ENCODE assay signal across 8 cellular contexts in genomic region chr19:40613669-40614594, GRCh38. TPM values are rescaled to one million over a fixed set of nuclear protein-coding genes. Genes with fewer than 3 reads are reported as not detected.
A peak's percentile ranks its signal among the peaks of the same experiment; 100 is the strongest.
DNase-seq lines count a peak whose midpoint lies in the region; ATAC-seq and TF ChIP-seq lines count a peak whose summit lies in the region.

No MANE protein-coding gene starts in this region.

- H3K4me1 ChIP-seq in Peyer's patch (peaks cover 0 to 14% (median 5%) of the 10 kb centered on the region in 4 donors), psoas muscle (peaks cover 6% of the 10 kb centered on the region), uterus (peaks cover 0 to 3% of the 10 kb centered on the region in 2 donors)

- in situ Hi-C loops in G401 (cut with HindIII; ENCODE audit: low sequenced_read_pairs), result no loop called here

- peak; percentile 57 for ATAC-seq in GM19023 (IDR thresholded peaks at IDR 0.05; ENCODE audit: unreplicated experiment)
- no peak for ATAC-seq in psoas muscle

- peak; percentile 85 for DNase-seq in HPDE6-E6E7 (ENCODE audit: extremely low spot score)
- peak; percentile 90 to 96 (median 96) for DNase-seq in Peyer's patch
- DNase-seq in activated effector memory CD4-positive, alpha-beta T cell treated with anti-CD3 and anti-CD28 coated beads, Interleukin-2, amount 50 U/mL, for 16 hours, result peak; percentile 95
- peak; percentile 90 for DNase-seq in germinal center (ENCODE audit: low spot score)
- DNase-seq in psoas muscle, result peak; percentile 69 to 80
- DNase-seq in uterus, result peak; percentile 85 to 88
- no peak for DNase-seq in G401 (ENCODE audit: low spot score)

- TF ChIP-seq POLR2A in Peyer's patch (IDR thresholded peaks at IDR 0.05), result peak; percentile 88 to 95
- peak; percentile 17 to 36 for TF ChIP-seq POLR2A in uterus (IDR thresholded peaks at IDR 0.05)

- no peaks in the 10 kb centered on the region for H3K27me3 ChIP-seq in Peyer's patch
- no peaks in the 10 kb centered on the region for H3K27me3 ChIP-seq in psoas muscle (ENCODE audit: insufficient read depth in 3 of 3, low read length in 2 of 3)
- no peaks in the 10 kb centered on the region for H3K27me3 ChIP-seq in uterus

- H3K36me3 ChIP-seq in Peyer's patch (peaks cover 0 to 6% (median 0%) of the 10 kb centered on the region in 3 donors), psoas muscle (ENCODE audit: insufficient read depth in 1 of 2, low read depth in 1 of 2) (no peaks in the 10 kb centered on the region), uterus (no peaks in the 10 kb centered on the region)

- peak overlapping the region; percentile 62 to 83 (median 64) for H3K4me3 ChIP-seq in Peyer's patch
- peak overlapping the region; percentile 58 for H3K4me3 ChIP-seq in psoas muscle
- H3K4me3 ChIP-seq in uterus, result peak overlapping the region; percentile 49 to 54

- WGBS in psoas muscle, 3 donors, result 58 to 75% (median 67%) methylated on average over 53 to 66 of the region's 66 CpGs

- TF ChIP-seq CTCF in Peyer's patch (IDR thresholded peaks at IDR 0.05) (no peak), psoas muscle (IDR thresholded peaks at IDR 0.05) (no peak), uterus (IDR thresholded peaks at IDR 0.05) (no peak)

- H3K9me3 ChIP-seq in Peyer's patch, result no peaks in the 10 kb centered on the region
- no peaks in the 10 kb centered on the region for H3K9me3 ChIP-seq in psoas muscle
- H3K9me3 ChIP-seq in uterus, result no peaks in the 10 kb centered on the region

- peak overlapping the region; percentile 81 to 98 (median 90) for H3K27ac ChIP-seq in Peyer's patch
- no peak overlapping the region for H3K27ac ChIP-seq in psoas muscle
- H3K27ac ChIP-seq in uterus, result peak overlapping the region; percentile 88 to 92

- intact Hi-C loops in psoas muscle (cut with DNase I) (no loop called here), uterus (cut with DNase I; ENCODE audit: low total_unique reads) (no loop called here)

RNA-seq across cellular contexts. Expression of gene LTBP4, which starts 12.8 kb away (rescaled TPM):
- total RNA-seq in Peyer's patch, result 100 to 1,000 TPM; 164 to 484 (median 329) TPM
- total RNA-seq in psoas muscle, result 10 to 100 TPM; 24.1 to 55.8 (median 44.0) TPM
- 10 to 100 TPM; 16.0 to 23.8 (median 20.6) TPM for polyA plus RNA-seq in psoas muscle
- 1,000 to 10,000 TPM in 1 of 4 donors, 100 to 1,000 TPM in 3; 163 to 1,000 (median 501) TPM for total RNA-seq in uterus
- total RNA-seq in G401 (2014; rRNA removed; shearing (Covaris generic)), result 54.8 and 64.4 TPM in 2 replicates

RNA-seq across cellular contexts. Expression of gene SHKBP1, which starts 37.3 kb away (rescaled TPM):
- total RNA-seq in Peyer's patch (100 to 1,000 TPM in 2 of 4 donors, 10 to 100 TPM in 2; 73.4 to 121 (median 99.9) TPM), psoas muscle (10 to 100 TPM; 12.4 to 17.4 (median 16.1) TPM), uterus (10 to 100 TPM; 15.1 to 57.4 (median 21.9) TPM)
- polyA plus RNA-seq in psoas muscle, result 10 to 100 TPM; 14.0 to 21.7 (median 20.3) TPM
- total RNA-seq in G401 (2014; rRNA removed; shearing (Covaris generic)), result 74.5 and 115 TPM in 2 replicates
